In the genomic region with DNA sequence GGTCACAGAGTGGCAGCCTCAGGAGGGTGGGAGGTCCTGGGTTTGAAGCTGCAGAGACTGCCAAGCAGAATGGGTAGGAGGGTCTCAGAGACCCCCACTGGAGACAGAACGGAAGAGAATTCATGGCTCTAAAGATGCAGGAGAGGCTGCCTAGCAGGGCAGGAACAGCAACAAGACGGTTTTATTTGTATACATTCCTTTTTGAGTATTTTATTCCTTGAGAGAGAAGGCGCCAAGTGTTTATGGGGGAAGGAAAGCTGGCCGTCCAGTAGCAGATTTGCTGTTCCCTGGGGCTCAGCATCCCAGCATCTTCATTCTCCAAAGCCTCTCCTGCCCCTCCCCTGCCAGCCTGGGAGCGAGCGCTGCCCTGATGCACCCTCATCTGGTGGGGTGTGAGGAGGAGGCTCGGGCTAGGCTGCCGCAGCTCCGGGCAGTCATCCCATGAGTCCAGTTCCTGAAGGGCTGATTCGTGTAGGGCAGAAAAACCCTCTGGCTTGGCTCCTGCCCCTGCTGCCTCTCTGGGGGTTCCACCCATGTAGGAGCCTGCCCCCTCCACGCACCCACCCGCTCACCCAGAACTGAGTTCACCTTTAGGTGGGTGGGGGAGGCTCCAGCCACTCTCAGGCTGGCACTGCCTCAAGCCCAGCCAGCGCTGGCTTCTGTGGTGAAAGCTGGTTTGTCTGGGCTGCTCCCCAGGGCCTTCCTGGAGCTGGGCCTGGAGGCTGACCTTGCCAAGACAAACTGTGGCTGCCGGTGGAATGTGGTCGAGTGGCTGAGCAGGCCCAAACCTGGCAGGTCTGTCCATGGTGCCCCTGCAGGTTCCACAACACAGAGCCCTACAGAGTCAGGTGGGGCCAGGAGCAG, we compare ENCODE assay signal across 2 cellular contexts.
A peak's percentile ranks its signal among the peaks of the same experiment; 100 is the strongest.
TF ChIP-seq lines count a peak whose summit lies in the region.

No MANE protein-coding gene starts in this region.

TF ChIP-seq in IMR-90, 13 proteins besides CTCF, POLR2A, EP300 and RAD21:
- TF ChIP-seq CHD1 (IDR thresholded peaks at IDR 0.05; ENCODE audit: low read depth, low read length) (no peak), ELK1 (IDR thresholded peaks at IDR 0.05; ENCODE audit: borderline replicate concordance, low read depth, low read length) (no peak), MAFK (IDR thresholded peaks at IDR 0.05; ENCODE audit: low read depth, low read length) (no peak), FOS (IDR thresholded peaks at IDR 0.05; ENCODE audit: low read depth, low read length) (no peak), MXI1 (IDR thresholded peaks at IDR 0.05; ENCODE audit: borderline replicate concordance, low read depth, low read length) (no peak), RCOR1 (IDR thresholded peaks at IDR 0.05; ENCODE audit: insufficient replicate concordance, low read length) (no peak), NFE2L2 (IDR thresholded peaks at IDR 0.05; ENCODE audit: low read depth, low read length) (no peak), CEBPB (IDR thresholded peaks at IDR 0.05; ENCODE audit: low read depth, low read length) (no peak)
- TF ChIP-seq, protein P1, sequence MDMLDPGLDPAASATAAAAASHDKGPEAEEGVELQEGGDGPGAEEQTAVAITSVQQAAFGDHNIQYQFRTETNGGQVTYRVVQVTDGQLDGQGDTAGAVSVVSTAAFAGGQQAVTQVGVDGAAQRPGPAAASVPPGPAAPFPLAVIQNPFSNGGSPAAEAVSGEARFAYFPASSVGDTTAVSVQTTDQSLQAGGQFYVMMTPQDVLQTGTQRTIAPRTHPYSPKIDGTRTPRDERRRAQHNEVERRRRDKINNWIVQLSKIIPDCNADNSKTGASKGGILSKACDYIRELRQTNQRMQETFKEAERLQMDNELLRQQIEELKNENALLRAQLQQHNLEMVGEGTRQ (IDR thresholded peaks at IDR 0.05; ENCODE audit: low read depth, low read length), result no peak

TF ChIP-seq in liver, 16 proteins besides CTCF, POLR2A, EP300 and RAD21:
- TF ChIP-seq, protein P2, sequence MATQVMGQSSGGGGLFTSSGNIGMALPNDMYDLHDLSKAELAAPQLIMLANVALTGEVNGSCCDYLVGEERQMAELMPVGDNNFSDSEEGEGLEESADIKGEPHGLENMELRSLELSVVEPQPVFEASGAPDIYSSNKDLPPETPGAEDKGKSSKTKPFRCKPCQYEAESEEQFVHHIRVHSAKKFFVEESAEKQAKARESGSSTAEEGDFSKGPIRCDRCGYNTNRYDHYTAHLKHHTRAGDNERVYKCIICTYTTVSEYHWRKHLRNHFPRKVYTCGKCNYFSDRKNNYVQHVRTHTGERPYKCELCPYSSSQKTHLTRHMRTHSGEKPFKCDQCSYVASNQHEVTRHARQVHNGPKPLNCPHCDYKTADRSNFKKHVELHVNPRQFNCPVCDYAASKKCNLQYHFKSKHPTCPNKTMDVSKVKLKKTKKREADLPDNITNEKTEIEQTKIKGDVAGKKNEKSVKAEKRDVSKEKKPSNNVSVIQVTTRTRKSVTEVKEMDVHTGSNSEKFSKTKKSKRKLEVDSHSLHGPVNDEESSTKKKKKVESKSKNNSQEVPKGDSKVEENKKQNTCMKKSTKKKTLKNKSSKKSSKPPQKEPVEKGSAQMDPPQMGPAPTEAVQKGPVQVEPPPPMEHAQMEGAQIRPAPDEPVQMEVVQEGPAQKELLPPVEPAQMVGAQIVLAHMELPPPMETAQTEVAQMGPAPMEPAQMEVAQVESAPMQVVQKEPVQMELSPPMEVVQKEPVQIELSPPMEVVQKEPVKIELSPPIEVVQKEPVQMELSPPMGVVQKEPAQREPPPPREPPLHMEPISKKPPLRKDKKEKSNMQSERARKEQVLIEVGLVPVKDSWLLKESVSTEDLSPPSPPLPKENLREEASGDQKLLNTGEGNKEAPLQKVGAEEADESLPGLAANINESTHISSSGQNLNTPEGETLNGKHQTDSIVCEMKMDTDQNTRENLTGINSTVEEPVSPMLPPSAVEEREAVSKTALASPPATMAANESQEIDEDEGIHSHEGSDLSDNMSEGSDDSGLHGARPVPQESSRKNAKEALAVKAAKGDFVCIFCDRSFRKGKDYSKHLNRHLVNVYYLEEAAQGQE (IDR thresholded peaks at IDR 0.05), result no peak
- TF ChIP-seq HNF4G (IDR thresholded peaks at IDR 0.05), result no peak
- TF ChIP-seq NR2F2 (IDR thresholded peaks at IDR 0.05), result no peak
- TF ChIP-seq, protein P3, sequence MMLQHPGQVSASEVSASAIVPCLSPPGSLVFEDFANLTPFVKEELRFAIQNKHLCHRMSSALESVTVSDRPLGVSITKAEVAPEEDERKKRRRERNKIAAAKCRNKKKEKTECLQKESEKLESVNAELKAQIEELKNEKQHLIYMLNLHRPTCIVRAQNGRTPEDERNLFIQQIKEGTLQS (IDR thresholded peaks at IDR 0.05), result no peak
- TF ChIP-seq YY1 (IDR thresholded peaks at IDR 0.05), result no peak
- peak; percentile 68 for TF ChIP-seq SP1 (IDR thresholded peaks at IDR 0.05)
- no peak for TF ChIP-seq TAF1 (conservative IDR thresholded peaks at IDR 0.05)
- peak; percentile 46 to 62 for TF ChIP-seq RXRA (IDR thresholded peaks at IDR 0.05)
- peak in 1 of 2 donors; percentile 30 for TF ChIP-seq GABPA (IDR thresholded peaks at IDR 0.05 in 1 of 2, conservative IDR thresholded peaks at IDR 0.05 in 1 of 2)
- no peak for TF ChIP-seq FOXA2 (IDR thresholded peaks at IDR 0.05)
- TF ChIP-seq JUND (IDR thresholded peaks at IDR 0.05), result no peak
- no peak for TF ChIP-seq FOXA1 (IDR thresholded peaks at IDR 0.05)
- TF ChIP-seq MAX (IDR thresholded peaks at IDR 0.05), result no peak
- no peak for TF ChIP-seq EGR1 (IDR thresholded peaks at IDR 0.05; ENCODE audit: low read depth in 2 of 2)
- peak; percentile 27 for TF ChIP-seq HNF4A (conservative IDR thresholded peaks at IDR 0.05)
- TF ChIP-seq, protein P4, sequence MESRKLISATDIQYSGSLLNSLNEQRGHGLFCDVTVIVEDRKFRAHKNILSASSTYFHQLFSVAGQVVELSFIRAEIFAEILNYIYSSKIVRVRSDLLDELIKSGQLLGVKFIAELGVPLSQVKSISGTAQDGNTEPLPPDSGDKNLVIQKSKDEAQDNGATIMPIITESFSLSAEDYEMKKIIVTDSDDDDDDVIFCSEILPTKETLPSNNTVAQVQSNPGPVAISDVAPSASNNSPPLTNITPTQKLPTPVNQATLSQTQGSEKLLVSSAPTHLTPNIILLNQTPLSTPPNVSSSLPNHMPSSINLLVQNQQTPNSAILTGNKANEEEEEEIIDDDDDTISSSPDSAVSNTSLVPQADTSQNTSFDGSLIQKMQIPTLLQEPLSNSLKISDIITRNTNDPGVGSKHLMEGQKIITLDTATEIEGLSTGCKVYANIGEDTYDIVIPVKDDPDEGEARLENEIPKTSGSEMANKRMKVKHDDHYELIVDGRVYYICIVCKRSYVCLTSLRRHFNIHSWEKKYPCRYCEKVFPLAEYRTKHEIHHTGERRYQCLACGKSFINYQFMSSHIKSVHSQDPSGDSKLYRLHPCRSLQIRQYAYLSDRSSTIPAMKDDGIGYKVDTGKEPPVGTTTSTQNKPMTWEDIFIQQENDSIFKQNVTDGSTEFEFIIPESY (IDR thresholded peaks at IDR 0.05), result no peak
